21 cellular contexts compared by ENCODE assay signal in genomic region chrX:48471504-48471903, GRCh38. TPM values are rescaled to one million over a fixed set of nuclear protein-coding genes. Genes with fewer than 3 reads are reported as not detected.
DNase-seq lines count a peak whose midpoint lies in the region; ATAC-seq, FAIRE-seq and TF ChIP-seq lines count a peak whose summit lies in the region.
"Had no signal": no experiment of that assay in that cellular context is flagged by ENCODE, and none has a peak within 500 bp of the region (broad histone marks: within the 10 kb centered on the region; RNA-seq: fewer than 3 reads in every experiment).

No MANE protein-coding gene starts in this region.

- H3K4me2 ChIP-seq in K562 (ENCODE audit: insufficient read depth, low read length) = no peak overlapping the region
- no peak overlapping the region for H3K4me2 ChIP-seq in mesendoderm (ENCODE audit: low read length)

- H3K18ac ChIP-seq in mesendoderm (ENCODE audit: low read length) = no peak overlapping the region

- no peak overlapping the region for H3K27ac ChIP-seq in CD4-positive, alpha-beta memory T cell (ENCODE audit: low read depth, low read length)
- H3K27ac ChIP-seq in K562 (ENCODE audit: extremely low read depth, low read depth, low read length) (no peak overlapping the region), mesendoderm (ENCODE audit: low read depth, low read length) (no peak overlapping the region)

- H3K27me3 ChIP-seq in CD4-positive, alpha-beta memory T cell (ENCODE audit: insufficient read depth, low read length) = no peaks in the 10 kb centered on the region
- H3K27me3 ChIP-seq in K562 (ENCODE audit: control insufficient read depth in 2 of 2, insufficient read depth in 2 of 2, low read length in 2 of 2) (no peaks in the 10 kb centered on the region), mesendoderm (ENCODE audit: insufficient read depth, low read length, poor library complexity) (no peaks in the 10 kb centered on the region)

- H3K27ac Mint-ChIP-seq in activated naive CD4-positive, alpha-beta T cell treated with anti-CD3 and anti-CD28 coated beads for 36 hours = peak overlapping the region; percentile 54
- H3K27ac Mint-ChIP-seq in activated naive CD4-positive, alpha-beta T cell treated with anti-CD3 and anti-CD28 coated beads, Interleukin-2, amount 10 ng/mL, durations not matched to agents 7 days and 5 days = no peak overlapping the region
- H3K27ac Mint-ChIP-seq in CD4-positive, alpha-beta memory T cell = peak overlapping the region in 4 of 7 donors; percentile 6 to 44 (median 30)
- H3K27ac Mint-ChIP-seq: CD14-positive monocyte, HFFc6 had no signal

- no peaks in the 10 kb centered on the region for H3K9me1 ChIP-seq in K562 (ENCODE audit: control insufficient read depth, insufficient read depth, low read length)

- TF ChIP-seq CTCF in K562 (IDR thresholded peaks at IDR 0.05 in 2 of 3, conservative IDR thresholded peaks at IDR 0.05 in 1 of 3; ENCODE audit: insufficient read depth in 2 of 3, low read depth in 1 of 3, low read length in 3 of 3) = no peak

- no peak overlapping the region for H3K56ac ChIP-seq in mesendoderm (ENCODE audit: low read length)

- no peak for DNase-seq in activated naive CD4-positive, alpha-beta T cell treated with anti-CD3 and anti-CD28 coated beads for 36 hours
- no peak for DNase-seq in activated naive CD4-positive, alpha-beta T cell treated with anti-CD3 and anti-CD28 coated beads, Interleukin-2, amount 10 ng/mL, durations not matched to agents 7 days and 5 days
- DNase-seq in CD4-positive, alpha-beta memory T cell = no peak
- DNase-seq in K562 (ENCODE audit: extremely low read depth in 1 of 4, low spot score in 3 of 4) (no peak), mesendoderm (peak; percentile 5), LoVo (ENCODE audit: low spot score) (no peak), kidney glomerular epithelial cell (lab: John Stamatoyannopoulos, UW) (no peak)
- DNase-seq: EL, HFFc6, KBM-7, NCI-H1048, NCI-H146, NCI-H2081, NCI-H510A, NCI-H774, PC-3 had no signal

- no peak for TF ChIP-seq RAD21 in K562 (CRISPR knock-in tag; conservative IDR thresholded peaks at IDR 0.05 in 1 of 2, IDR thresholded peaks at IDR 0.05 in 1 of 2)

- ATAC-seq in K562 (no peak), GM18873 (IDR thresholded peaks at IDR 0.05; ENCODE audit: low FRiP score, unreplicated experiment) (no peak)
- ATAC-seq: PC-3 had no signal

- H3K9me3 ChIP-seq in CD4-positive, alpha-beta memory T cell (ENCODE audit: control insufficient read depth in 1 of 2, low read length in 2 of 2) = no peaks in the 10 kb centered on the region
- no peaks in the 10 kb centered on the region for H3K9me3 ChIP-seq in K562 (replicated peaks; ENCODE audit: control insufficient read depth, insufficient read depth, low read depth, low read length)

- peaks cover 15% of the 10 kb centered on the region for H3K36me3 Mint-ChIP-seq in activated naive CD4-positive, alpha-beta T cell treated with anti-CD3 and anti-CD28 coated beads for 36 hours (ENCODE audit: low read depth)
- H3K36me3 Mint-ChIP-seq in activated naive CD4-positive, alpha-beta T cell treated with anti-CD3 and anti-CD28 coated beads, Interleukin-2, amount 10 ng/mL, durations not matched to agents 7 days and 5 days = peaks cover 12% of the 10 kb centered on the region
- peaks cover 0 to 7% of the 10 kb centered on the region in 2 donors for H3K36me3 Mint-ChIP-seq in CD4-positive, alpha-beta memory T cell
- H3K36me3 Mint-ChIP-seq: CD14-positive monocyte had no signal

- WGBS in K562 (ENCODE audit: insufficient coverage, low coverage, missing lambda C conversion rate) = 93% methylated on average over 6 of the region's 8 CpGs
- no CpG with 5 or more reads among the region's 8 CpGs for WGBS in mesendoderm (ENCODE audit: extremely low coverage, insufficient coverage, low lambda C conversion rate)

- in situ Hi-C loops in K562 (cut with MboI) = no loop called here

- H2AFZ ChIP-seq in K562 (ENCODE audit: low read depth, low read length) = peak overlapping the region; percentile 86

- H2BK15ac ChIP-seq in mesendoderm (replicated peaks; ENCODE audit: low read depth) = no peak overlapping the region

- no peak for TF ChIP-seq POLR2A in K562 (conservative IDR thresholded peaks at IDR 0.05)

- POLR2A ChIA-PET in CD4-positive, alpha-beta memory T cell (lab: Charles Lee; ENCODE audit: partially characterized antibody) = no interaction called here
- POLR2A ChIA-PET in K562 (lab: Yijun Ruan, JAX) = interaction anchor here (0.7 to 1.2 kb wide), 2 partner anchors 50 to 103 kb away, joined by 3 to 5 read pairs; no protein-coding TSS in a partner anchor

- H4K20me1 ChIP-seq in K562 (replicated peaks; ENCODE audit: control insufficient read depth, insufficient read depth, low read length) = no peaks in the 10 kb centered on the region

- no peak for FAIRE-seq in K562 (lab: Jason Lieb, UNC)
- FAIRE-seq: GM19239, H54 had no signal

- no peak for TF ChIP-seq EP300 in K562 (IDR thresholded peaks at IDR 0.05; ENCODE audit: low read length)

- H3K79me1 ChIP-seq in mesendoderm (ENCODE audit: low read length) = no peaks in the 10 kb centered on the region

- no peak overlapping the region for H4K5ac ChIP-seq in mesendoderm (ENCODE audit: low read length)

- H3K4me1 ChIP-seq in CD4-positive, alpha-beta memory T cell (ENCODE audit: insufficient read depth, low read length) = peaks cover 21% of the 10 kb centered on the region
- H3K4me1 ChIP-seq in K562 (replicated peaks in 1 of 2; ENCODE audit: control insufficient read depth in 2 of 2, insufficient read depth in 2 of 2, low read length in 2 of 2) (peaks cover 26 to 54% of the 10 kb centered on the region in 2 experiments; a peak in 4 of 5 replicates), mesendoderm (ENCODE audit: control insufficient read depth, low read depth, low read length) (no peaks in the 10 kb centered on the region)

- no TSS peak for BruUV-seq in K562 (replicated peaks; lab: Mats Ljungman, UMichigan)

- no peaks in the 10 kb centered on the region for H3K9me3 Mint-ChIP-seq in activated naive CD4-positive, alpha-beta T cell treated with anti-CD3 and anti-CD28 coated beads for 36 hours
- H3K9me3 Mint-ChIP-seq in activated naive CD4-positive, alpha-beta T cell treated with anti-CD3 and anti-CD28 coated beads, Interleukin-2, amount 10 ng/mL, durations not matched to agents 7 days and 5 days = no peaks in the 10 kb centered on the region
- no peaks in the 10 kb centered on the region for H3K9me3 Mint-ChIP-seq in CD4-positive, alpha-beta memory T cell
- H3K9me3 Mint-ChIP-seq: HFFc6 had no signal

- H3K9ac ChIP-seq in K562 (ENCODE audit: insufficient read depth in 1 of 2, low read depth in 2 of 2, low read length in 2 of 2) = peak overlapping the region in 1 of 2 experiments; percentile 96; a peak in 1 of 4 replicates
- H3K9ac ChIP-seq in mesendoderm (ENCODE audit: low read length) = no peak overlapping the region

- H3K27me3 Mint-ChIP-seq in activated naive CD4-positive, alpha-beta T cell treated with anti-CD3 and anti-CD28 coated beads for 36 hours (ENCODE audit: low read depth) = no peaks in the 10 kb centered on the region
- no peaks in the 10 kb centered on the region for H3K27me3 Mint-ChIP-seq in activated naive CD4-positive, alpha-beta T cell treated with anti-CD3 and anti-CD28 coated beads, Interleukin-2, amount 10 ng/mL, durations not matched to agents 7 days and 5 days
- no peaks in the 10 kb centered on the region for H3K27me3 Mint-ChIP-seq in CD4-positive, alpha-beta memory T cell

- H2AK5ac ChIP-seq in mesendoderm (ENCODE audit: low read length) = no peak overlapping the region

- peaks cover 52% of the 10 kb centered on the region for H3K79me2 ChIP-seq in K562 (ENCODE audit: control insufficient read depth, insufficient read depth, low read length)
- H3K79me2 ChIP-seq in mesendoderm (ENCODE audit: control insufficient read depth, insufficient read depth, low read length) = peaks cover 8% of the 10 kb centered on the region

- no peak overlapping the region for H3K4me3 ChIP-seq in CD4-positive, alpha-beta memory T cell (ENCODE audit: low read length in 2 of 2)
- no peak overlapping the region for H3K4me3 ChIP-seq in K562
- H3K4me3 ChIP-seq in mesendoderm (ENCODE audit: low read length) = no peak overlapping the region

- no peak overlapping the region for H3K4ac ChIP-seq in mesendoderm (ENCODE audit: low read depth, low read length)

- no peak overlapping the region for H3K23ac ChIP-seq in mesendoderm (ENCODE audit: low read length)

- no peaks in the 10 kb centered on the region for H3K36me3 ChIP-seq in CD4-positive, alpha-beta memory T cell (ENCODE audit: insufficient read depth, low read length)
- peaks cover 7% of the 10 kb centered on the region; the same call in 2 of the 3 replicates for H3K36me3 ChIP-seq in K562 (ENCODE audit: control insufficient read depth, insufficient read depth, low read length)
- H3K36me3 ChIP-seq in mesendoderm (ENCODE audit: control insufficient read depth, insufficient read depth, low read length) = no peaks in the 10 kb centered on the region

- H3K4me3 Mint-ChIP-seq in activated naive CD4-positive, alpha-beta T cell treated with anti-CD3 and anti-CD28 coated beads for 36 hours = no peak overlapping the region
- H3K4me3 Mint-ChIP-seq in activated naive CD4-positive, alpha-beta T cell treated with anti-CD3 and anti-CD28 coated beads, Interleukin-2, amount 10 ng/mL, durations not matched to agents 7 days and 5 days = no peak overlapping the region
- peak overlapping the region in 3 of 8 donors; percentile 20 to 67 (median 48) for H3K4me3 Mint-ChIP-seq in CD4-positive, alpha-beta memory T cell
- H3K4me3 Mint-ChIP-seq: CD14-positive monocyte, HFFc6 had no signal

- CTCF ChIA-PET in activated naive CD4-positive, alpha-beta T cell treated with anti-CD3 and anti-CD28 coated beads for 36 hours (lab: Charles Lee) = no interaction called here
- CTCF ChIA-PET in activated naive CD4-positive, alpha-beta T cell treated with anti-CD3 and anti-CD28 coated beads, Interleukin-2, amount 10 ng/mL, durations not matched to agents 7 days and 5 days (lab: Charles Lee) = no interaction called here
- CTCF ChIA-PET in CD4-positive, alpha-beta memory T cell (lab: Charles Lee; ENCODE audit: partially characterized antibody) = interaction anchor here (0.7 kb wide), 1 partner anchor 8 kb away, joined by 4 read pairs; no protein-coding TSS in a partner anchor
- CTCF ChIA-PET in K562 (lab: Yijun Ruan, JAX; ENCODE audit: low intra/inter-chr PET ratio) = no interaction called here

- intact Hi-C loops in activated naive CD4-positive, alpha-beta T cell treated with anti-CD3 and anti-CD28 coated beads for 36 hours (cut with micrococcal nuclease) = loop anchor here (10.0 kb wide), 1 partner anchor 333 kb away; the partner anchor contains the start of gene HDAC6
- intact Hi-C loops in CD4-positive, alpha-beta memory T cell (cut with micrococcal nuclease) = no loop called here
- intact Hi-C loops in K562 (cut with micrococcal nuclease) = no loop called here

- H2BK120ac ChIP-seq in mesendoderm (ENCODE audit: low read depth, low read length) = no peak overlapping the region

- H3K4me1 Mint-ChIP-seq in activated naive CD4-positive, alpha-beta T cell treated with anti-CD3 and anti-CD28 coated beads for 36 hours (ENCODE audit: low read depth) = peaks cover 18% of the 10 kb centered on the region
- H3K4me1 Mint-ChIP-seq in activated naive CD4-positive, alpha-beta T cell treated with anti-CD3 and anti-CD28 coated beads, Interleukin-2, amount 10 ng/mL, durations not matched to agents 7 days and 5 days = peaks cover 44% of the 10 kb centered on the region
- peaks cover 9 to 39% (median 18%) of the 10 kb centered on the region in 4 donors for H3K4me1 Mint-ChIP-seq in CD4-positive, alpha-beta memory T cell

- H4K8ac ChIP-seq in mesendoderm (ENCODE audit: low read depth, low read length) = no peak overlapping the region

- H2BK5ac ChIP-seq in mesendoderm (ENCODE audit: low read length) = no peak overlapping the region

RNA-seq across cellular contexts. Expression of gene SLC38A5, which starts 1.4 kb away (rescaled TPM):
- 10 to 100 TPM; 45.0 to 45.8 TPM for total RNA-seq in activated naive CD4-positive, alpha-beta T cell treated with anti-CD3 and anti-CD28 coated beads for 36 hours
- 10 to 100 TPM; 18.4 to 22.2 TPM for total RNA-seq in CD4-positive, alpha-beta memory T cell
- polyA plus RNA-seq in CD4-positive, alpha-beta memory T cell = 10 to 100 TPM; 20.1 to 34.0 TPM
- total RNA-seq in K562 (2011; cell fraction: chromatin; rRNA removed; ENCODE audit: low replicate concordance) = 149 and 408 TPM in 2 replicates
- total RNA-seq in K562 (2011; cell fraction: nucleolus; rRNA removed) = 510 and 535 TPM in 2 replicates
- total RNA-seq in K562 (2011; cell fraction: nucleoplasm; rRNA removed) = 308 and 339 TPM in 2 replicates
- total RNA-seq in K562 (2014; rRNA removed) (142 and 201 TPM in 2 replicates), K562 (2014; rRNA removed; fragmentation: Illumina TruSeq; extraction: Trizol) (72.6 and 88.6 TPM in 2 replicates), K562 (2015; rRNA removed; fragmentation: Illumina TruSeq; extraction: Trizol) (128 and 129 TPM in 2 replicates), K562 (2021) (213 and 228 TPM in 2 replicates)
- polyA plus RNA-seq in K562 (2011; rRNA removed) (163 and 193 TPM in 2 replicates), K562 (2014; fragmentation: Illumina TruSeq; extraction: Trizol) (204 and 238 TPM in 2 replicates), K562 (2014; fragmentation: Nextera tagmentation; extraction: Ambion mirVana) (10 to 100 TPM in 1 of 2 experiments, 1 to 10 TPM in 1; 9.3 to 31.2 TPM), K562 (2014; rRNA removed) (199 and 251 TPM in 2 replicates)
- polyA plus RNA-seq in K562 (2011; cell fraction: cytosol; rRNA removed) = 284 and 627 TPM in 2 replicates
- 364 and 581 TPM in 2 replicates for polyA plus RNA-seq in K562 (2011; cell fraction: nucleus; rRNA removed)
- 62.8 and 197 TPM in 2 replicates for polyA plus RNA-seq in K562 (2012)
- polyA minus RNA-seq in K562 (2011; rRNA and poly(A)+ RNA removed) = 113 and 240 TPM in 2 replicates
- 150 and 177 TPM in 2 replicates for polyA minus RNA-seq in K562 (2011; cell fraction: cytosol; rRNA and poly(A)+ RNA removed)
- 42.9 and 49.0 TPM in 2 replicates for polyA minus RNA-seq in K562 (2011; cell fraction: nucleus; rRNA and poly(A)+ RNA removed)
- 73.8 TPM for polyA plus RNA-seq in mesendoderm (2013, experiment 1 of 2)
- polyA plus RNA-seq in mesendoderm (2013, experiment 2 of 2) = 70.1 TPM

RNA-seq across cellular contexts. Expression of gene FTSJ1, which starts 4.5 kb away (rescaled TPM):
- total RNA-seq in activated naive CD4-positive, alpha-beta T cell treated with anti-CD3 and anti-CD28 coated beads for 36 hours = 10 to 100 TPM; 66.2 to 66.8 TPM
- 10 to 100 TPM; 48.1 to 54.1 TPM for total RNA-seq in CD4-positive, alpha-beta memory T cell
- 10 to 100 TPM; 69.4 to 92.2 TPM for polyA plus RNA-seq in CD4-positive, alpha-beta memory T cell
- total RNA-seq in K562 (2011; cell fraction: chromatin; rRNA removed; ENCODE audit: low replicate concordance) = 42.8 and 61.0 TPM in 2 replicates
- total RNA-seq in K562 (2011; cell fraction: nucleolus; rRNA removed) = 58.9 and 60.7 TPM in 2 replicates
- 41.1 and 41.9 TPM in 2 replicates for total RNA-seq in K562 (2011; cell fraction: nucleoplasm; rRNA removed)
- total RNA-seq in K562 (2014; rRNA removed) = 87.2 and 121 TPM in 2 replicates
- 54.7 and 60.1 TPM in 2 replicates for total RNA-seq in K562 (2014; rRNA removed; fragmentation: Illumina TruSeq; extraction: Trizol)
- total RNA-seq in K562 (2015; rRNA removed; fragmentation: Illumina TruSeq; extraction: Trizol) = 72.9 and 75.2 TPM in 2 replicates
- 85.0 and 87.3 TPM in 2 replicates for total RNA-seq in K562 (2021)
- polyA plus RNA-seq in K562 (2011; rRNA removed) = 51.4 and 53.1 TPM in 2 replicates
- polyA plus RNA-seq in K562 (2011; cell fraction: cytosol; rRNA removed) = 61.7 and 125 TPM in 2 replicates
- polyA plus RNA-seq in K562 (2011; cell fraction: nucleus; rRNA removed) = 119 and 153 TPM in 2 replicates
- polyA plus RNA-seq in K562 (2012) = 64.0 and 71.6 TPM in 2 replicates
- 95.6 and 109 TPM in 2 replicates for polyA plus RNA-seq in K562 (2014; fragmentation: Illumina TruSeq; extraction: Trizol)
- 10 to 100 TPM; 12.2 to 17.4 TPM for polyA plus RNA-seq in K562 (2014; fragmentation: Nextera tagmentation; extraction: Ambion mirVana)
- polyA plus RNA-seq in K562 (2014; rRNA removed) = 71.6 and 86.8 TPM in 2 replicates
- polyA minus RNA-seq in K562 (2011; rRNA and poly(A)+ RNA removed) = 18.1 and 25.3 TPM in 2 replicates
- 28.1 and 30.3 TPM in 2 replicates for polyA minus RNA-seq in K562 (2011; cell fraction: cytosol; rRNA and poly(A)+ RNA removed)
- polyA minus RNA-seq in K562 (2011; cell fraction: nucleus; rRNA and poly(A)+ RNA removed) = 33.3 and 33.4 TPM in 2 replicates
- polyA plus RNA-seq in mesendoderm (2013, experiment 1 of 2) = 55.1 TPM
- polyA plus RNA-seq in mesendoderm (2013, experiment 2 of 2) = 54.7 TPM

RNA-seq across cellular contexts. Expression of gene PORCN, which starts 37.3 kb away (rescaled TPM):
- total RNA-seq in activated naive CD4-positive, alpha-beta T cell treated with anti-CD3 and anti-CD28 coated beads for 36 hours = 1 to 10 TPM; 5.2 to 5.6 TPM
- total RNA-seq in CD4-positive, alpha-beta memory T cell = 10 to 100 TPM; 15.3 to 15.4 TPM
- 10 to 100 TPM; 10.6 to 13.8 TPM for polyA plus RNA-seq in CD4-positive, alpha-beta memory T cell
- 9.4 and 19.6 TPM in 2 replicates for total RNA-seq in K562 (2011; cell fraction: chromatin; rRNA removed; ENCODE audit: low replicate concordance)
- 9.3 and 10.8 TPM in 2 replicates for total RNA-seq in K562 (2011; cell fraction: nucleolus; rRNA removed)
- 15.0 and 18.6 TPM in 2 replicates for total RNA-seq in K562 (2011; cell fraction: nucleoplasm; rRNA removed)
- total RNA-seq in K562 (2014; rRNA removed) = 2.8 and 4.0 TPM in 2 replicates
- total RNA-seq in K562 (2014; rRNA removed; fragmentation: Illumina TruSeq; extraction: Trizol) = 1.9 and 2.0 TPM in 2 replicates
- total RNA-seq in K562 (2015; rRNA removed; fragmentation: Illumina TruSeq; extraction: Trizol) = 2.4 and 3.2 TPM in 2 replicates
- 4.4 and 4.7 TPM in 2 replicates for total RNA-seq in K562 (2021)
- polyA plus RNA-seq in K562 (2011; rRNA removed) = 3.7 and 6.9 TPM in 2 replicates
- polyA plus RNA-seq in K562 (2011; cell fraction: cytosol; rRNA removed) = 7.0 and 12.1 TPM in 2 replicates
- polyA plus RNA-seq in K562 (2011; cell fraction: nucleus; rRNA removed) = 18.5 and 23.1 TPM in 2 replicates
- polyA plus RNA-seq in K562 (2012) = 5.0 and 7.8 TPM in 2 replicates
- polyA plus RNA-seq in K562 (2014; fragmentation: Illumina TruSeq; extraction: Trizol) = 4.5 and 4.8 TPM in 2 replicates
- polyA plus RNA-seq in K562 (2014; fragmentation: Nextera tagmentation; extraction: Ambion mirVana) = under 1 TPM; 0.34 to 0.62 TPM
- 5.1 TPM in 2 replicates for polyA plus RNA-seq in K562 (2014; rRNA removed)
- 2.0 and 2.5 TPM in 2 replicates for polyA minus RNA-seq in K562 (2011; rRNA and poly(A)+ RNA removed)
- 4.1 and 8.1 TPM in 2 replicates for polyA minus RNA-seq in K562 (2011; cell fraction: cytosol; rRNA and poly(A)+ RNA removed)
- 4.7 and 5.3 TPM in 2 replicates for polyA minus RNA-seq in K562 (2011; cell fraction: nucleus; rRNA and poly(A)+ RNA removed)
- 7.3 TPM for polyA plus RNA-seq in mesendoderm (2013, experiment 1 of 2)
- 6.8 TPM for polyA plus RNA-seq in mesendoderm (2013, experiment 2 of 2)

RNA-seq across cellular contexts. Expression of gene EBP, which starts 50.1 kb away (rescaled TPM):
- 100 to 1,000 TPM; 118 to 123 TPM for total RNA-seq in activated naive CD4-positive, alpha-beta T cell treated with anti-CD3 and anti-CD28 coated beads for 36 hours
- 10 to 100 TPM; 32.1 to 35.9 TPM for total RNA-seq in CD4-positive, alpha-beta memory T cell
- polyA plus RNA-seq in CD4-positive, alpha-beta memory T cell = 100 to 1,000 TPM in 1 of 2 donors, 10 to 100 TPM in 1; 80.5 to 130 TPM
- 184 and 489 TPM in 2 replicates for total RNA-seq in K562 (2011; cell fraction: chromatin; rRNA removed; ENCODE audit: low replicate concordance)
- 634 and 715 TPM in 2 replicates for total RNA-seq in K562 (2011; cell fraction: nucleolus; rRNA removed)
- 475 and 527 TPM in 2 replicates for total RNA-seq in K562 (2011; cell fraction: nucleoplasm; rRNA removed)
- total RNA-seq in K562 (2014; rRNA removed) = 244 and 267 TPM in 2 replicates
- total RNA-seq in K562 (2014; rRNA removed; fragmentation: Illumina TruSeq; extraction: Trizol) = 242 and 313 TPM in 2 replicates
- total RNA-seq in K562 (2015; rRNA removed; fragmentation: Illumina TruSeq; extraction: Trizol) = 219 and 244 TPM in 2 replicates
- total RNA-seq in K562 (2021) = 264 and 278 TPM in 2 replicates
- polyA plus RNA-seq in K562 (2011; rRNA removed) = 228 and 411 TPM in 2 replicates
- 623 and 681 TPM in 2 replicates for polyA plus RNA-seq in K562 (2011; cell fraction: cytosol; rRNA removed)
- polyA plus RNA-seq in K562 (2011; cell fraction: nucleus; rRNA removed) = 365 and 432 TPM in 2 replicates
- polyA plus RNA-seq in K562 (2012) = 242 and 270 TPM in 2 replicates
- polyA plus RNA-seq in K562 (2014; fragmentation: Illumina TruSeq; extraction: Trizol) = 274 and 307 TPM in 2 replicates
- 100 to 1,000 TPM; 569 to 987 TPM for polyA plus RNA-seq in K562 (2014; fragmentation: Nextera tagmentation; extraction: Ambion mirVana)
- 238 and 281 TPM in 2 replicates for polyA plus RNA-seq in K562 (2014; rRNA removed)
- polyA minus RNA-seq in K562 (2011; rRNA and poly(A)+ RNA removed) = 291 and 319 TPM in 2 replicates
- polyA minus RNA-seq in K562 (2011; cell fraction: cytosol; rRNA and poly(A)+ RNA removed) = 198 and 240 TPM in 2 replicates
- polyA minus RNA-seq in K562 (2011; cell fraction: nucleus; rRNA and poly(A)+ RNA removed) = 35.1 and 73.1 TPM in 2 replicates
- 81.5 TPM for polyA plus RNA-seq in mesendoderm (2013, experiment 1 of 2)
- polyA plus RNA-seq in mesendoderm (2013, experiment 2 of 2) = 84.1 TPM

RNA-seq across cellular contexts. Expression of gene SSX4B, which starts 59.7 kb away (rescaled TPM):
- not detected for total RNA-seq in activated naive CD4-positive, alpha-beta T cell treated with anti-CD3 and anti-CD28 coated beads for 36 hours
- total RNA-seq in CD4-positive, alpha-beta memory T cell = not detected
- not detected for polyA plus RNA-seq in CD4-positive, alpha-beta memory T cell
- total RNA-seq in K562 (2011; cell fraction: chromatin; rRNA removed; ENCODE audit: low replicate concordance) = not detected in 2 replicates
- total RNA-seq in K562 (2011; cell fraction: nucleolus; rRNA removed) = not detected in 2 replicates
- total RNA-seq in K562 (2011; cell fraction: nucleoplasm; rRNA removed) = 0.44 TPM in 1 of 2 replicates, not detected in the other
- total RNA-seq in K562 (2014; rRNA removed) (not detected in 2 replicates), K562 (2014; rRNA removed; fragmentation: Illumina TruSeq; extraction: Trizol) (4.9 and 8.3 TPM in 2 replicates), K562 (2015; rRNA removed; fragmentation: Illumina TruSeq; extraction: Trizol) (4.2 and 6.0 TPM in 2 replicates), K562 (2021) (3.0 TPM in 2 replicates)
- polyA plus RNA-seq in K562 (2011; rRNA removed) (0.29 and 0.72 TPM in 2 replicates), K562 (2014; fragmentation: Illumina TruSeq; extraction: Trizol) (10.0 TPM in 1 of 2 replicates, not detected in the other), K562 (2014; fragmentation: Nextera tagmentation; extraction: Ambion mirVana) (1 to 10 TPM; 7.0 to 8.8 TPM), K562 (2014; rRNA removed) (4.2 TPM in 1 of 2 replicates, not detected in the other)
- 0.30 and 1.0 TPM in 2 replicates for polyA plus RNA-seq in K562 (2011; cell fraction: cytosol; rRNA removed)
- 0.35 TPM in 1 of 2 replicates, not detected in the other for polyA plus RNA-seq in K562 (2011; cell fraction: nucleus; rRNA removed)
- 6.7 and 27.6 TPM in 2 replicates for polyA plus RNA-seq in K562 (2012)
- 0.66 TPM in 1 of 2 replicates, not detected in the other for polyA minus RNA-seq in K562 (2011; rRNA and poly(A)+ RNA removed)
- not detected in 2 replicates for polyA minus RNA-seq in K562 (2011; cell fraction: cytosol; rRNA and poly(A)+ RNA removed)
- polyA minus RNA-seq in K562 (2011; cell fraction: nucleus; rRNA and poly(A)+ RNA removed) = not detected in 2 replicates
- polyA plus RNA-seq in mesendoderm (2013, experiment 1 of 2) = 0.35 TPM
- not detected for polyA plus RNA-seq in mesendoderm (2013, experiment 2 of 2)
- total RNA-seq: A673, HFFc6, PC-3 had no signal
- polyA plus RNA-seq: CD14-positive monocyte had no signal
